Comparison of ENCODE assay signal across 1 cellular context in the genomic region with DNA sequence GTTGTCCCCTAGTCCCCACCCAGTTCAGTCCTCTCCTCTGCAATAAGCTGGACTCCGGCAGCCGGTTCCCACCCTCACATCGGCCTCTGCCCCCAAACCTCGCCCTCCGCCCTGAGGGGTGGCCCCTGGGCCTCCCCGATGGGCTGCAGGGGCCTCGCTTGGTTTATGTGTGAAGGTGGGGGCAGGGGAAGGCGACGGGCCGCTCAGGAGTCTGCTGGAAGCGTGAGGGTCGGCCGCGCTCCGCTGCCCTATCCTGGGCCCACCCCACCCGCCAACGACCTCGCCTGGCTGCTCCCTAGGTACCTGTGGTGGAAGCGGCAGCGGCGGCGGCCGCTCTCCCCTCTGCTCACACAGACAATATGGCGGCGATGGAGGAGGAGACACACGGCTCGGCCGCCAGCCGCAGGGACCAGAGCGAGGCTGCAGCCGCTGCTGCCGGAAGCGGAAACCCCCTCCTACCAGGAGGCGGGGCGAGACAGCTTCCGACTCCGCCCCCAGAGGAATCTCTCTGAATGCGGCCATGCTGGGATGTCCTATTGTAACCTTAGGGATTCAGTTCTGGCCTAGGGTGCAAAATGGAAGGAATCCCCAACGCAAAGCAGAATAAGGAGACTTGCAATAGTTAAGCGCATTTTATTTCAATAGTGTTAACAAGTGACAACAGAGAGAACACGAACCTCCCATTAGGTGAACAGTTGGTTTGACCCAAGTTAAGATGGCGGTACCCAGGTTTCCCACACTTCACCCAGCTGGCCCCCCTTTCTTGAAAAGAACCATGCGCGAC.
A peak's percentile ranks its signal among the peaks of the same experiment; 100 is the strongest.
TF ChIP-seq lines count a peak whose summit lies in the region.

A gene (minus strand): TSS at position 422 of the 784 bp plus-strand sequence. CDS start 35,239 bp downstream, outside the sequence.

TF ChIP-seq in HepG2, 621 proteins besides CTCF, POLR2A, EP300 and RAD21 (continued from another document and continues in another):
- TF ChIP-seq, protein P1, sequence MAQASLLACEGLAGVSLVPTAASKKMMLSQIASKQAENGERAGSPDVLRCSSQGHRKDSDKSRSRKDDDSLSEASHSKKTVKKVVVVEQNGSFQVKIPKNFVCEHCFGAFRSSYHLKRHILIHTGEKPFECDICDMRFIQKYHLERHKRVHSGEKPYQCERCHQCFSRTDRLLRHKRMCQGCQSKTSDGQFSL (CRISPR knock-in tag; IDR thresholded peaks at IDR 0.05) = peak; percentile 90
- TF ChIP-seq ZKSCAN5 (CRISPR knock-in tag; IDR thresholded peaks at IDR 0.05) (no peak), ISL2 (CRISPR knock-in tag; IDR thresholded peaks at IDR 0.05) (peak; percentile 85), PAX8 (CRISPR knock-in tag; IDR thresholded peaks at IDR 0.05; ENCODE audit: borderline replicate concordance) (0 out of 2 replicates have a peak, but pooled peaks have one; percentile 83), NKX3-1 (CRISPR knock-in tag; IDR thresholded peaks at IDR 0.05) (peak; percentile 5), ZBTB1 (CRISPR knock-in tag; IDR thresholded peaks at IDR 0.05; ENCODE audit: borderline replicate concordance) (peak; percentile 54; the same call in 1 of the 2 replicates), ZNF264 (CRISPR knock-in tag; IDR thresholded peaks at IDR 0.05) (0 out of 2 replicates have a peak, but pooled peaks have one; percentile 15), ZNF333 (CRISPR knock-in tag; IDR thresholded peaks at IDR 0.05; ENCODE audit: borderline replicate concordance) (peak; percentile 84), ZNF572 (CRISPR knock-in tag; IDR thresholded peaks at IDR 0.05) (peak; percentile 91), BHLHE40 (IDR thresholded peaks at IDR 0.05; ENCODE audit: low read length) (peak; percentile 97), NFIC (IDR thresholded peaks at IDR 0.05; ENCODE audit: low read length) (peak; percentile 68), ZNF34 (CRISPR knock-in tag; IDR thresholded peaks at IDR 0.05; ENCODE audit: borderline replicate concordance) (peak; percentile 30; the same call in 1 of the 2 replicates), ZNF761 (CRISPR knock-in tag; conservative IDR thresholded peaks at IDR 0.05) (peak; percentile 90), ATF7 (IDR thresholded peaks at IDR 0.05) (peak; percentile 76), ATF7 (CRISPR knock-in tag; IDR thresholded peaks at IDR 0.05) (0 out of 2 replicates have a peak, but pooled peaks have one; percentile 31), PTBP1 (IDR thresholded peaks at IDR 0.05; ENCODE audit: low read depth, low read length, poor library complexity, severe bottlenecking) (peak; percentile 86), ZNF841 (CRISPR knock-in tag; IDR thresholded peaks at IDR 0.05; ENCODE audit: borderline replicate concordance) (no peak), TMF1 (CRISPR knock-in tag; IDR thresholded peaks at IDR 0.05; ENCODE audit: low read depth) (peak; percentile 88; the same call in 1 of the 2 replicates), PRPF4 (IDR thresholded peaks at IDR 0.05; ENCODE audit: low read depth, low read length, poor library complexity, severe bottlenecking) (peak; percentile 66), ZNF772 (CRISPR knock-in tag; IDR thresholded peaks at IDR 0.05) (peak; percentile 98), ZNF562 (CRISPR knock-in tag; IDR thresholded peaks at IDR 0.05; ENCODE audit: borderline replicate concordance) (no peak), ZNF724P (CRISPR knock-in tag; IDR thresholded peaks at IDR 0.05; ENCODE audit: borderline replicate concordance) (peak; percentile 82; the same call in 1 of the 2 replicates), ZSCAN30 (CRISPR knock-in tag; IDR thresholded peaks at IDR 0.05) (peak; percentile 89), ZNF547 (CRISPR knock-in tag; IDR thresholded peaks at IDR 0.05) (peak; percentile 91), CBX2 (IDR thresholded peaks at IDR 0.05; ENCODE audit: low read depth, low read length) (no peak), CBX2 (CRISPR knock-in tag; IDR thresholded peaks at IDR 0.05; ENCODE audit: low read depth) (no peak), SMARCC2 (IDR thresholded peaks at IDR 0.05) (peak; percentile 44; the same call in 1 of the 2 replicates), HES4 (CRISPR knock-in tag; IDR thresholded peaks at IDR 0.05; ENCODE audit: borderline replicate concordance) (peak; percentile 70; the same call in 1 of the 2 replicates), YY1 (IDR thresholded peaks at IDR 0.05; ENCODE audit: insufficient read depth, insufficient replicate concordance, low read depth, low read length) (peak; percentile 94), ELF3 (CRISPR knock-in tag; IDR thresholded peaks at IDR 0.05) (peak; percentile 78), ZNF616 (CRISPR knock-in tag; IDR thresholded peaks at IDR 0.05; ENCODE audit: low read depth) (0 out of 2 replicates have a peak, but pooled peaks have one; percentile 23), ZNF879 (CRISPR knock-in tag; IDR thresholded peaks at IDR 0.05) (peak; percentile 95; the same call in 1 of the 2 replicates), HOXA9 (CRISPR knock-in tag; IDR thresholded peaks at IDR 0.05; ENCODE audit: borderline replicate concordance) (no peak; the same call in 1 of the 2 replicates), ZBTB3 (CRISPR knock-in tag; IDR thresholded peaks at IDR 0.05; ENCODE audit: borderline replicate concordance, low read depth) (peak; percentile 77; the same call in 1 of the 2 replicates), CCAR2 (optimal IDR thresholded peaks at IDR 0.05; ENCODE audit: low read depth, low read length) (no peak), TBP (CRISPR knock-in tag; IDR thresholded peaks at IDR 0.05) (peak; percentile 18; the same call in 1 of the 2 replicates), CAMTA2 (CRISPR knock-in tag; IDR thresholded peaks at IDR 0.05; ENCODE audit: borderline replicate concordance) (0 out of 2 replicates have a peak, but pooled peaks have one; percentile 42), ZNF224 (CRISPR knock-in tag; IDR thresholded peaks at IDR 0.05) (peak; percentile 81; the same call in 1 of the 2 replicates)
- TF ChIP-seq, protein P2, sequence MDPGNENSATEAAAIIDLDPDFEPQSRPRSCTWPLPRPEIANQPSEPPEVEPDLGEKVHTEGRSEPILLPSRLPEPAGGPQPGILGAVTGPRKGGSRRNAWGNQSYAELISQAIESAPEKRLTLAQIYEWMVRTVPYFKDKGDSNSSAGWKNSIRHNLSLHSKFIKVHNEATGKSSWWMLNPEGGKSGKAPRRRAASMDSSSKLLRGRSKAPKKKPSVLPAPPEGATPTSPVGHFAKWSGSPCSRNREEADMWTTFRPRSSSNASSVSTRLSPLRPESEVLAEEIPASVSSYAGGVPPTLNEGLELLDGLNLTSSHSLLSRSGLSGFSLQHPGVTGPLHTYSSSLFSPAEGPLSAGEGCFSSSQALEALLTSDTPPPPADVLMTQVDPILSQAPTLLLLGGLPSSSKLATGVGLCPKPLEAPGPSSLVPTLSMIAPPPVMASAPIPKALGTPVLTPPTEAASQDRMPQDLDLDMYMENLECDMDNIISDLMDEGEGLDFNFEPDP (CRISPR knock-in tag; conservative IDR thresholded peaks at IDR 0.05) = 0 out of 2 replicates have a peak, but pooled peaks have one; percentile 94
- TF ChIP-seq, protein P3, sequence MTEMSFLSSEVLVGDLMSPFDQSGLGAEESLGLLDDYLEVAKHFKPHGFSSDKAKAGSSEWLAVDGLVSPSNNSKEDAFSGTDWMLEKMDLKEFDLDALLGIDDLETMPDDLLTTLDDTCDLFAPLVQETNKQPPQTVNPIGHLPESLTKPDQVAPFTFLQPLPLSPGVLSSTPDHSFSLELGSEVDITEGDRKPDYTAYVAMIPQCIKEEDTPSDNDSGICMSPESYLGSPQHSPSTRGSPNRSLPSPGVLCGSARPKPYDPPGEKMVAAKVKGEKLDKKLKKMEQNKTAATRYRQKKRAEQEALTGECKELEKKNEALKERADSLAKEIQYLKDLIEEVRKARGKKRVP (CRISPR knock-in tag; IDR thresholded peaks at IDR 0.05) = peak in 1 of 2 experiments; percentile 45; a peak in 1 of 4 replicates
- TF ChIP-seq, protein P4, sequence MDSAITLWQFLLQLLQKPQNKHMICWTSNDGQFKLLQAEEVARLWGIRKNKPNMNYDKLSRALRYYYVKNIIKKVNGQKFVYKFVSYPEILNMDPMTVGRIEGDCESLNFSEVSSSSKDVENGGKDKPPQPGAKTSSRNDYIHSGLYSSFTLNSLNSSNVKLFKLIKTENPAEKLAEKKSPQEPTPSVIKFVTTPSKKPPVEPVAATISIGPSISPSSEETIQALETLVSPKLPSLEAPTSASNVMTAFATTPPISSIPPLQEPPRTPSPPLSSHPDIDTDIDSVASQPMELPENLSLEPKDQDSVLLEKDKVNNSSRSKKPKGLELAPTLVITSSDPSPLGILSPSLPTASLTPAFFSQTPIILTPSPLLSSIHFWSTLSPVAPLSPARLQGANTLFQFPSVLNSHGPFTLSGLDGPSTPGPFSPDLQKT (CRISPR knock-in tag; IDR thresholded peaks at IDR 0.05; ENCODE audit: borderline replicate concordance) = peak; percentile 91; the same call in 1 of the 2 replicates
- TF ChIP-seq, protein P5, sequence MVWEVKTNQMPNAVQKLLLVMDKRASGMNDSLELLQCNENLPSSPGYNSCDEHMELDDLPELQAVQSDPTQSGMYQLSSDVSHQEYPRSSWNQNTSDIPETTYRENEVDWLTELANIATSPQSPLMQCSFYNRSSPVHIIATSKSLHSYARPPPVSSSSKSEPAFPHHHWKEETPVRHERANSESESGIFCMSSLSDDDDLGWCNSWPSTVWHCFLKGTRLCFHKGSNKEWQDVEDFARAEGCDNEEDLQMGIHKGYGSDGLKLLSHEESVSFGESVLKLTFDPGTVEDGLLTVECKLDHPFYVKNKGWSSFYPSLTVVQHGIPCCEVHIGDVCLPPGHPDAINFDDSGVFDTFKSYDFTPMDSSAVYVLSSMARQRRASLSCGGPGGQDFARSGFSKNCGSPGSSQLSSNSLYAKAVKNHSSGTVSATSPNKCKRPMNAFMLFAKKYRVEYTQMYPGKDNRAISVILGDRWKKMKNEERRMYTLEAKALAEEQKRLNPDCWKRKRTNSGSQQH (CRISPR knock-in tag; IDR thresholded peaks at IDR 0.05; ENCODE audit: low read depth) = peak; percentile 65; the same call in 1 of the 2 replicates
- TF ChIP-seq, protein P6, sequence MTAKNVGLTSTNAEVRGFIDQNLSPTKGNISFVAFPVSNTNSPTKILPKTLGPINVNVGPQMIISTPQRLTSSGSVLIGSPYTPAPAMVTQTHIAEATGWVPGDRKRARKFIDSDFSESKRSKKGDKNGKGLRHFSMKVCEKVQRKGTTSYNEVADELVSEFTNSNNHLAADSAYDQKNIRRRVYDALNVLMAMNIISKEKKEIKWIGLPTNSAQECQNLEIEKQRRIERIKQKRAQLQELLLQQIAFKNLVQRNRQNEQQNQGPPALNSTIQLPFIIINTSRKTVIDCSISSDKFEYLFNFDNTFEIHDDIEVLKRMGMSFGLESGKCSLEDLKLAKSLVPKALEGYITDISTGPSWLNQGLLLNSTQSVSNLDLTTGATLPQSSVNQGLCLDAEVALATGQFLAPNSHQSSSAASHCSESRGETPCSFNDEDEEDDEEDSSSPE (CRISPR knock-in tag; IDR thresholded peaks at IDR 0.05) = peak; percentile 55; the same call in 1 of the 2 replicates
- TF ChIP-seq, protein P7, sequence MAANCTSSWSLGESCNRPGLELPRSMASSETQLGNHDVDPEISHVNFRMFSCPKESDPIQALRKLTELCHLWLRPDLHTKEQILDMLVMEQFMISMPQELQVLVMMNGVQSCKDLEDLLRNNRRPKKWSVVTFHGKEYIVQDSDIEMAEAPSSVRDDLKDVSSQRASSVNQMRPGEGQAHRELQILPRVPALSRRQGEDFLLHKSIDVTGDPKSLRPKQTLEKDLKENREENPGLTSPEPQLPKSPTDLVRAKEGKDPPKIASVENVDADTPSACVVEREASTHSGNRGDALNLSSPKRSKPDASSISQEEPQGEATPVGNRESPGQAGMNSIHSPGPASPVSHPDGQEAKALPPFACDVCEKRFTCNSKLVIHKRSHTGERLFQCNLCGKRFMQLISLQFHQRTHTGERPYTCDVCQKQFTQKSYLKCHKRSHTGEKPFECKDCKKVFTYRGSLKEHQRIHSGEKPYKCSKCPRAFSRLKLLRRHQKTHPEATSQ (CRISPR knock-in tag; IDR thresholded peaks at IDR 0.05; ENCODE audit: borderline replicate concordance) = peak; percentile 94
- TF ChIP-seq, protein P8, sequence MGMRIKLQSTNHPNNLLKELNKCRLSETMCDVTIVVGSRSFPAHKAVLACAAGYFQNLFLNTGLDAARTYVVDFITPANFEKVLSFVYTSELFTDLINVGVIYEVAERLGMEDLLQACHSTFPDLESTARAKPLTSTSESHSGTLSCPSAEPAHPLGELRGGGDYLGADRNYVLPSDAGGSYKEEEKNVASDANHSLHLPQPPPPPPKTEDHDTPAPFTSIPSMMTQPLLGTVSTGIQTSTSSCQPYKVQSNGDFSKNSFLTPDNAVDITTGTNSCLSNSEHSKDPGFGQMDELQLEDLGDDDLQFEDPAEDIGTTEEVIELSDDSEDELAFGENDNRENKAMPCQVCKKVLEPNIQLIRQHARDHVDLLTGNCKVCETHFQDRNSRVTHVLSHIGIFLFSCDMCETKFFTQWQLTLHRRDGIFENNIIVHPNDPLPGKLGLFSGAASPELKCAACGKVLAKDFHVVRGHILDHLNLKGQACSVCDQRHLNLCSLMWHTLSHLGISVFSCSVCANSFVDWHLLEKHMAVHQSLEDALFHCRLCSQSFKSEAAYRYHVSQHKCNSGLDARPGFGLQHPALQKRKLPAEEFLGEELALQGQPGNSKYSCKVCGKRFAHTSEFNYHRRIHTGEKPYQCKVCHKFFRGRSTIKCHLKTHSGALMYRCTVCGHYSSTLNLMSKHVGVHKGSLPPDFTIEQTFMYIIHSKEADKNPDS (CRISPR knock-in tag; IDR thresholded peaks at IDR 0.05) = peak; percentile 92
- TF ChIP-seq, protein P9, sequence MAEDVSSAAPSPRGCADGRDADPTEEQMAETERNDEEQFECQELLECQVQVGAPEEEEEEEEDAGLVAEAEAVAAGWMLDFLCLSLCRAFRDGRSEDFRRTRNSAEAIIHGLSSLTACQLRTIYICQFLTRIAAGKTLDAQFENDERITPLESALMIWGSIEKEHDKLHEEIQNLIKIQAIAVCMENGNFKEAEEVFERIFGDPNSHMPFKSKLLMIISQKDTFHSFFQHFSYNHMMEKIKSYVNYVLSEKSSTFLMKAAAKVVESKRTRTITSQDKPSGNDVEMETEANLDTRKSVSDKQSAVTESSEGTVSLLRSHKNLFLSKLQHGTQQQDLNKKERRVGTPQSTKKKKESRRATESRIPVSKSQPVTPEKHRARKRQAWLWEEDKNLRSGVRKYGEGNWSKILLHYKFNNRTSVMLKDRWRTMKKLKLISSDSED (CRISPR knock-in tag; IDR thresholded peaks at IDR 0.05) = peak; percentile 34; the same call in 1 of the 2 replicates
- TF ChIP-seq, protein P10, sequence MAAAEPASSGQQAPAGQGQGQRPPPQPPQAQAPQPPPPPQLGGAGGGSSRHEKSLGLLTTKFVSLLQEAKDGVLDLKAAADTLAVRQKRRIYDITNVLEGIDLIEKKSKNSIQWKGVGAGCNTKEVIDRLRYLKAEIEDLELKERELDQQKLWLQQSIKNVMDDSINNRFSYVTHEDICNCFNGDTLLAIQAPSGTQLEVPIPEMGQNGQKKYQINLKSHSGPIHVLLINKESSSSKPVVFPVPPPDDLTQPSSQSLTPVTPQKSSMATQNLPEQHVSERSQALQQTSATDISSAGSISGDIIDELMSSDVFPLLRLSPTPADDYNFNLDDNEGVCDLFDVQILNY (CRISPR knock-in tag; conservative IDR thresholded peaks at IDR 0.05) = no peak; the same call in 1 of the 2 replicates
- TF ChIP-seq, protein P11, sequence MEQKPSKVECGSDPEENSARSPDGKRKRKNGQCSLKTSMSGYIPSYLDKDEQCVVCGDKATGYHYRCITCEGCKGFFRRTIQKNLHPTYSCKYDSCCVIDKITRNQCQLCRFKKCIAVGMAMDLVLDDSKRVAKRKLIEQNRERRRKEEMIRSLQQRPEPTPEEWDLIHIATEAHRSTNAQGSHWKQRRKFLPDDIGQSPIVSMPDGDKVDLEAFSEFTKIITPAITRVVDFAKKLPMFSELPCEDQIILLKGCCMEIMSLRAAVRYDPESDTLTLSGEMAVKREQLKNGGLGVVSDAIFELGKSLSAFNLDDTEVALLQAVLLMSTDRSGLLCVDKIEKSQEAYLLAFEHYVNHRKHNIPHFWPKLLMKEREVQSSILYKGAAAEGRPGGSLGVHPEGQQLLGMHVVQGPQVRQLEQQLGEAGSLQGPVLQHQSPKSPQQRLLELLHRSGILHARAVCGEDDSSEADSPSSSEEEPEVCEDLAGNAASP (CRISPR knock-in tag; IDR thresholded peaks at IDR 0.05; ENCODE audit: borderline replicate concordance) = peak; percentile 81
